8 cellular contexts compared by ENCODE assay signal in the genomic region with DNA sequence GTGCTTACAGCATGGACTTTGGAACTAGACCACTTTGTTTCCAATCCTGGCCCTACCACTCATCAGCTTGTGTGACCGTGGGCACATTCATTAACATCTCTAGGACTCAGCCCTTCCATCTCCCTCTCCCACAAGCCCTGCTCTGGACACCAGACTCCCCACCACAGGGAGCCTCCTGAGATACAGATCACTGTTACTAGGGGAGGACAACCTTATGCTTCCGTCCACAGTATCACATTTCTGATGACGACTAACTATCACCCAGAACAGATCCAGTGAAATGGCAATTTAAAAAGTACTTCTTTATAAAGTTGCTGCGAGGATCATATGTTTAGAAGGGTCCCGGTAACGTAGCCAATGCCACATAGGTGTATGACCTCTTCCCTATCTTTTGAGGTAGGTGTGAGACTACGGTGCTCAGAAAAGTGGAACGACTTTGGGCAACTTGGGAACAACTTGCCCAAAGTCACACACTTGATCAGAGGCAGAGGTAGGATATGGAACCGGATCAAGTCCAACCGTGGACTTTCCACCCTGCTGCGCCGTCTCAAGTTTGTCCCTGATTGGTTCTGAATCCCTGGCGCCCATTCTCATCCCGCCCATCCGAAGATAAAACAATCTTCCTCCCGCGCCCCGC.
DNase-seq lines count a peak whose midpoint lies in the region; ATAC-seq, FAIRE-seq and TF ChIP-seq lines count a peak whose summit lies in the region.

No MANE protein-coding gene starts in this region.

- H3K4me3 ChIP-seq in A549 (peak overlapping the region; percentile 65), KMS-11 (IDR thresholded peaks at IDR 0.05; ENCODE audit: insufficient read depth, low read depth, low read length) (no peak overlapping the region), brain microvascular endothelial cell (ENCODE audit: low read depth, low read length) (peak overlapping the region; percentile 56), mucosa of descending colon (peak overlapping the region; percentile 13)

- no peaks in the 10 kb centered on the region for H3K9me3 ChIP-seq in A549
- no peaks in the 10 kb centered on the region for H3K9me3 ChIP-seq in mucosa of descending colon

- peak overlapping the region; percentile 99 for H2AFZ ChIP-seq in KMS-11 (ENCODE audit: low read depth)

- no peak for FAIRE-seq in A549 (lab: Jason Lieb, UNC)

- TF ChIP-seq EP300 in A549 (IDR thresholded peaks at IDR 0.05): no peak

- H3K27me3 ChIP-seq in KMS-11 (ENCODE audit: insufficient read depth, low read depth) (peaks cover 4% of the 10 kb centered on the region; the same call in 1 of the 2 replicates), brain microvascular endothelial cell (replicated peaks) (peaks cover 9% of the 10 kb centered on the region)

- H3K27ac ChIP-seq in A549 (peak overlapping the region in 1 of 2 experiments; percentile 50; a peak in 3 of 6 replicates), KMS-11 (no peak overlapping the region), brain microvascular endothelial cell (no peak overlapping the region)

- TF ChIP-seq POLR2A in A549 (IDR thresholded peaks at IDR 0.05; ENCODE audit: low read length): no peak

- DNase-seq in A549 (ENCODE audit: low read depth in 1 of 2, low spot score in 1 of 2) (no peak), brain microvascular endothelial cell (peak; percentile 4), mucosa of descending colon (peak in 1 of 3 donors; percentile 21), ureter (ENCODE audit: low spot score) (no peak), NCI-H446 treated with DMSO at 0.1 percent for 48 hours (lab: John Stamatoyannopoulos, UW) (no peak), NCI-H345 (lab: John Stamatoyannopoulos, UW) (no peak)

- in situ Hi-C loops in brain microvascular endothelial cell (cut with HindIII; ENCODE audit: low pct_ligation_motif_present, low sequenced_read_pairs): no loop called here

- peak overlapping the region; percentile 25; the same call in 1 of the 2 replicates for H3K9ac ChIP-seq in KMS-11

- no peak for TF ChIP-seq CTCF in A549 (IDR thresholded peaks at IDR 0.05)
- no peak for TF ChIP-seq CTCF in KMS-11 (conservative IDR thresholded peaks at IDR 0.05; ENCODE audit: low read depth, low read length)
- no peak for TF ChIP-seq CTCF in brain microvascular endothelial cell (IDR thresholded peaks at IDR 0.05; ENCODE audit: low read depth, low read length, missing control alignments)
- TF ChIP-seq CTCF in mucosa of descending colon (IDR thresholded peaks at IDR 0.05): no peak

- H3K4me1 ChIP-seq in A549 (0 out of 3 replicates have a peak, but pooled peaks cover 4% of the 10 kb centered on the region), KMS-11 (ENCODE audit: low read depth, poor library complexity, severe bottlenecking) (peaks cover 10% of the 10 kb centered on the region), mucosa of descending colon (ENCODE audit: low read depth) (peaks cover 8% of the 10 kb centered on the region)

- H4K20me1 ChIP-seq in KMS-11 (ENCODE audit: insufficient read depth): no peaks in the 10 kb centered on the region

- peak overlapping the region; percentile 99 for H3K4me2 ChIP-seq in A549
- H3K4me2 ChIP-seq in KMS-11: peak overlapping the region; percentile 96

- intact Hi-C loops in mucosa of descending colon (cut with DNase I, micrococcal nuclease): loop anchor here in 1 of 2 donors (5.0 kb wide), 1 partner anchor 128 kb away; no protein-coding TSS in a partner anchor

- POLR2A ChIA-PET in A549 (lab: Yijun Ruan, JAX): interaction anchor here (1.1 kb wide), 1 partner anchor 131 kb away, joined by 4 read pairs; no protein-coding TSS in a partner anchor

- no peaks in the 10 kb centered on the region for H3K36me3 ChIP-seq in KMS-11 (ENCODE audit: insufficient read depth)
- no peaks in the 10 kb centered on the region for H3K36me3 ChIP-seq in brain microvascular endothelial cell (replicated peaks)
- no peaks in the 10 kb centered on the region for H3K36me3 ChIP-seq in mucosa of descending colon (ENCODE audit: low read depth)

- ATAC-seq in A549: peak in 1 of 2 experiments; percentile 4; a peak in 4 of 6 replicates
- peak; percentile 12 for ATAC-seq in GM18909 (IDR thresholded peaks at IDR 0.05; ENCODE audit: poor library complexity, unreplicated experiment)
- ATAC-seq in mucosa of descending colon: peak; percentile 7

- TF ChIP-seq RAD21 in A549 (conservative IDR thresholded peaks at IDR 0.05 in 1 of 2, IDR thresholded peaks at IDR 0.05 in 1 of 2): no peak

- CTCF ChIA-PET in A549 (lab: Yijun Ruan, JAX): interaction anchor here (0.6 to 3.0 kb wide), 18 partner anchors 9 to 262 kb away, joined by 3 to 22 read pairs (median 4); no protein-coding TSS in a partner anchor

- WGBS in A549 (ENCODE audit: missing lambda C conversion rate): 16% methylated on average over 18 of the region's 18 CpGs

- H3K79me2 ChIP-seq in KMS-11 (ENCODE audit: insufficient read depth, low read depth): no peaks in the 10 kb centered on the region

TF ChIP-seq in A549, 52 proteins besides CTCF, POLR2A, EP300 and RAD21:
- TF ChIP-seq HOXB13 (CRISPR knock-in tag; IDR thresholded peaks at IDR 0.05; ENCODE audit: low read depth) (no peak), RNF2 (IDR thresholded peaks at IDR 0.05; ENCODE audit: borderline replicate concordance, low read depth) (no peak), FOXS1 (CRISPR knock-in tag; IDR thresholded peaks at IDR 0.05) (no peak), GATA3 (IDR thresholded peaks at IDR 0.05; ENCODE audit: borderline replicate concordance) (no peak), PHF8 (IDR thresholded peaks at IDR 0.05; ENCODE audit: borderline replicate concordance, low read depth) (no peak), KDM1A (IDR thresholded peaks at IDR 0.05; ENCODE audit: low read depth) (no peak), POLR2AphosphoS2 (conservative IDR thresholded peaks at IDR 0.05; ENCODE audit: low read length) (no peak)
- TF ChIP-seq, protein P1, sequence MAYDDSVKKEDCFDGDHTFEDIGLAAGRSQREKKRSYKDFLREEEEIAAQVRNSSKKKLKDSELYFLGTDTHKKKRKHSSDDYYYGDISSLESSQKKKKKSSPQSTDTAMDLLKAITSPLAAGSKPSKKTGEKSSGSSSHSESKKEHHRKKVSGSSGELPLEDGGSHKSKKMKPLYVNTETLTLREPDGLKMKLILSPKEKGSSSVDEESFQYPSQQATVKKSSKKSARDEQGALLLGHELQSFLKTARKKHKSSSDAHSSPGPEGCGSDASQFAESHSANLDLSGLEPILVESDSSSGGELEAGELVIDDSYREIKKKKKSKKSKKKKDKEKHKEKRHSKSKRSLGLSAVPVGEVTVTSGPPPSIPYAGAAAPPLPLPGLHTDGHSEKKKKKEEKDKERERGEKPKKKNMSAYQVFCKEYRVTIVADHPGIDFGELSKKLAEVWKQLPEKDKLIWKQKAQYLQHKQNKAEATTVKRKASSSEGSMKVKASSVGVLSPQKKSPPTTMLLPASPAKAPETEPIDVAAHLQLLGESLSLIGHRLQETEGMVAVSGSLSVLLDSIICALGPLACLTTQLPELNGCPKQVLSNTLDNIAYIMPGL (CRISPR knock-in tag; IDR thresholded peaks at IDR 0.05; ENCODE audit: borderline replicate concordance): no peak
- TF ChIP-seq, protein P2, sequence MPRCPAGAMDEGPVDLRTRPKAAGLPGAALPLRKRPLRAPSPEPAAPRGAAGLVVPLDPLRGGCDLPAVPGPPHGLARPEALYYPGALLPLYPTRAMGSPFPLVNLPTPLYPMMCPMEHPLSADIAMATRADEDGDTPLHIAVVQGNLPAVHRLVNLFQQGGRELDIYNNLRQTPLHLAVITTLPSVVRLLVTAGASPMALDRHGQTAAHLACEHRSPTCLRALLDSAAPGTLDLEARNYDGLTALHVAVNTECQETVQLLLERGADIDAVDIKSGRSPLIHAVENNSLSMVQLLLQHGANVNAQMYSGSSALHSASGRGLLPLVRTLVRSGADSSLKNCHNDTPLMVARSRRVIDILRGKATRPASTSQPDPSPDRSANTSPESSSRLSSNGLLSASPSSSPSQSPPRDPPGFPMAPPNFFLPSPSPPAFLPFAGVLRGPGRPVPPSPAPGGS (IDR thresholded peaks at IDR 0.05): no peak
